Comparison of ENCODE assay signal across 8 cellular contexts in the genomic region with DNA sequence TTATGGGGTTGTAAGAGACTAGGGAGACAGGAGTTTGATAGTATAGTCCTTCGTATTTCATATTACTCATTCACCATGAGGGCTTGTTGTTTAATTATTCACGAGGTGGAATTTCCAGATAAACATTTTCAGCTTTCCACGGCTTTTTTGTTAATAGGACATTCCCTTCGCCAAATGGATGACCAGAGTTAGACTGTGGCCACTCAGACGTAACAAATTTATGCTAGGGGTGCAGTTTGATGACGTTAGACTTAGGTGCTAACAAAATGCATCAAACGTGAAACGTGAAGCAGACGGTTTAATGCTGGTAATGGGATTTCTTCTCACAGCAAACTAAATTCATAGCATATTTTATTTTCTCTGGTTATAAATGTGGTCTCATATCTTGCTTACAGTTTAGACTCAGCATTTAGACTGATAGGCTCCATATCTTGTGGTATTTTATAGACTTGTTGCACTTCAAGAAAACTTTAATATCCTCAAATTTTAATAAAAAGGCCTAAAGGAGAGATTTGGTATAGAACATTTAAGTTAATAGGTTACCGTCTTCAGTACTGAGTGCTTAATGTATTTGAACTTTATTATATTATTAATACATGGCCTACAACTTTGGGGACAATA. TPM values are rescaled to one million over a fixed set of nuclear protein-coding genes. Genes with fewer than 3 reads are reported as not detected.
DNase-seq lines count a peak whose midpoint lies in the region; ATAC-seq and TF ChIP-seq lines count a peak whose summit lies in the region.

No MANE protein-coding gene starts in this region.

- H3K27me3 ChIP-seq in RWPE2 (ENCODE audit: insufficient read depth, poor library complexity, severe bottlenecking) (no peaks in the 10 kb centered on the region), stomach (no peaks in the 10 kb centered on the region)

- no peak for TF ChIP-seq EP300 in stomach (IDR thresholded peaks at IDR 0.05)

- TF ChIP-seq CTCF in RWPE2 (IDR thresholded peaks at IDR 0.05; ENCODE audit: poor library complexity, severe bottlenecking) = no peak
- TF ChIP-seq CTCF in fibroblast of the aortic adventitia (IDR thresholded peaks at IDR 0.05; ENCODE audit: insufficient read depth, low read length) = no peak
- TF ChIP-seq CTCF in stomach (IDR thresholded peaks at IDR 0.05) = no peak

- peaks cover 12% of the 10 kb centered on the region for H3K4me1 ChIP-seq in RWPE2 (ENCODE audit: insufficient read depth, poor library complexity, severe bottlenecking)
- peaks cover 21 to 68% (median 51%) of the 10 kb centered on the region in 4 donors for H3K4me1 ChIP-seq in stomach

- intact Hi-C loops in stomach (cut with DNase I; ENCODE audit: low total_unique reads) = no loop called here

- no peaks in the 10 kb centered on the region for H3K27me3 Mint-ChIP-seq in activated CD8-positive, alpha-beta memory T cell treated with anti-CD3 and anti-CD28 coated beads, Interleukin-2, amount 10 ng/mL, durations not matched to agents 7 days and 5 days

- no peak for TF ChIP-seq POLR2A in stomach (IDR thresholded peaks at IDR 0.05)

- DNase-seq in activated CD8-positive, alpha-beta memory T cell treated with anti-CD3 and anti-CD28 coated beads, Interleukin-2, amount 10 ng/mL, durations not matched to agents 7 days and 5 days = no peak
- DNase-seq in activated CD8-positive, alpha-beta memory T cell treated with anti-CD3 and anti-CD28 coated beads, Interleukin-2, amount 50 U/mL, for 48 hours = no peak
- no peak for DNase-seq in RWPE2 (ENCODE audit: low spot score)
- DNase-seq in fibroblast of the aortic adventitia (ENCODE audit: low read depth) = peak; percentile 16
- no peak for DNase-seq in stomach
- DNase-seq in NCI-H774 (lab: John Stamatoyannopoulos, UW) = no peak
- DNase-seq in NCI-H1092 treated with DMSO at 0.1 percent for 48 hours (lab: John Stamatoyannopoulos, UW) = no peak

- peak overlapping the region; percentile 95 for H3K4me3 Mint-ChIP-seq in activated CD8-positive, alpha-beta memory T cell treated with anti-CD3 and anti-CD28 coated beads, Interleukin-2, amount 10 ng/mL, durations not matched to agents 7 days and 5 days

- peak overlapping the region; percentile 96 for H3K27ac Mint-ChIP-seq in activated CD8-positive, alpha-beta memory T cell treated with anti-CD3 and anti-CD28 coated beads, Interleukin-2, amount 10 ng/mL, durations not matched to agents 7 days and 5 days

- CTCF ChIA-PET in activated CD8-positive, alpha-beta memory T cell treated with anti-CD3 and anti-CD28 coated beads, Interleukin-2, amount 10 ng/mL, durations not matched to agents 7 days and 5 days (lab: Charles Lee) = interaction anchor here (2.1 kb wide), 1 partner anchor 12 kb away, joined by 9 read pairs; no protein-coding TSS in a partner anchor

- H3K9me3 Mint-ChIP-seq in activated CD8-positive, alpha-beta memory T cell treated with anti-CD3 and anti-CD28 coated beads, Interleukin-2, amount 10 ng/mL, durations not matched to agents 7 days and 5 days (ENCODE audit: low read depth) = no peaks in the 10 kb centered on the region

- H3K4me1 Mint-ChIP-seq in activated CD8-positive, alpha-beta memory T cell treated with anti-CD3 and anti-CD28 coated beads, Interleukin-2, amount 10 ng/mL, durations not matched to agents 7 days and 5 days = peaks cover 50% of the 10 kb centered on the region

- 12 to 31% (median 20%) methylated on average over 10 of the region's 10 CpGs for WGBS in stomach, 5 donors

- peaks cover 60% of the 10 kb centered on the region for H3K36me3 ChIP-seq in RWPE2 (ENCODE audit: low read depth)
- H3K36me3 ChIP-seq in stomach = peaks cover 27 to 39% (median 32%) of the 10 kb centered on the region in 4 donors

- no peak overlapping the region for H3K27ac ChIP-seq in RWPE2 (ENCODE audit: poor library complexity, severe bottlenecking)
- peak overlapping the region in 2 of 5 donors; percentile 97 to 98 for H3K27ac ChIP-seq in stomach

- peaks cover 50% of the 10 kb centered on the region for H3K36me3 Mint-ChIP-seq in activated CD8-positive, alpha-beta memory T cell treated with anti-CD3 and anti-CD28 coated beads, Interleukin-2, amount 10 ng/mL, durations not matched to agents 7 days and 5 days

- no peak for ATAC-seq in activated CD8-positive, alpha-beta memory T cell treated with anti-CD3 and anti-CD28 coated beads, Interleukin-2, amount 10 ng/mL, durations not matched to agents 7 days and 5 days
- ATAC-seq in RWPE2 (ENCODE audit: low read depth) = no peak; the same call in 2 of the 3 replicates
- no peak for ATAC-seq in GM18498 (IDR thresholded peaks at IDR 0.05; ENCODE audit: unreplicated experiment)

- H3K4me3 ChIP-seq in RWPE2 (ENCODE audit: severe bottlenecking) (peak overlapping the region; percentile 74), fibroblast of the aortic adventitia (ENCODE audit: low read depth, low read length) (peak overlapping the region; percentile 70), stomach (peak overlapping the region; percentile 65 to 87 (median 80))

- H3K9me3 ChIP-seq in RWPE2 (ENCODE audit: severe bottlenecking) = no peaks in the 10 kb centered on the region
- H3K9me3 ChIP-seq in stomach = no peaks in the 10 kb centered on the region

RNA-seq across cellular contexts. Expression of a gene that starts 2.3 kb away (rescaled TPM):
- 100 to 1,000 TPM; 196 to 267 TPM for total RNA-seq in activated CD8-positive, alpha-beta memory T cell treated with anti-CD3 and anti-CD28 coated beads, Interleukin-2, amount 10 ng/mL, durations not matched to agents 7 days and 5 days
- total RNA-seq in fibroblast of the aortic adventitia (ENCODE audit: low replicate concordance) (121 and 153 TPM in 2 replicates), stomach (100 to 1,000 TPM in 2 of 5 donors, 10 to 100 TPM in 3; 29.0 to 196 (median 66.1) TPM)
- polyA plus RNA-seq in stomach = 10 to 100 TPM; 45.1 to 63.2 (median 45.7) TPM

RNA-seq across cellular contexts. Expression of a gene that starts 51.9 kb away (rescaled TPM):
- total RNA-seq in activated CD8-positive, alpha-beta memory T cell treated with anti-CD3 and anti-CD28 coated beads, Interleukin-2, amount 10 ng/mL, durations not matched to agents 7 days and 5 days = 10 to 100 TPM in 1 of 2 experiments, 1 to 10 TPM in 1; 1.8 to 10.1 TPM
- 2.3 and 3.8 TPM in 2 replicates for total RNA-seq in fibroblast of the aortic adventitia (ENCODE audit: low replicate concordance)
- total RNA-seq in stomach = 10 to 100 TPM in 1 of 5 donors, 1 to 10 TPM in 3, under 1 TPM in 1; 0.45 to 48.5 (median 5.5) TPM
- polyA plus RNA-seq in stomach = 10 to 100 TPM in 1 of 3 donors, 1 to 10 TPM in 2; 5.5 to 16.3 (median 6.5) TPM
